ENCODE assay signal across 10 cellular contexts in genomic region chr5:157280927-157281326, GRCh38. TPM values are rescaled to one million over a fixed set of nuclear protein-coding genes. Genes with fewer than 3 reads are reported as not detected.
A peak's percentile ranks its signal among the peaks of the same experiment; 100 is the strongest.
DNase-seq lines count a peak whose midpoint lies in the region; ATAC-seq and TF ChIP-seq lines count a peak whose summit lies in the region.
"Had no signal": no experiment of that assay in that cellular context is flagged by ENCODE, and none has a peak within 500 bp of the region (broad histone marks: within the 10 kb centered on the region; RNA-seq: fewer than 3 reads in every experiment).

No MANE protein-coding gene starts in this region.

- H3K27me3 ChIP-seq in IMR-90 (ENCODE audit: control insufficient read depth, insufficient read depth, low read length) = peaks cover 1% of the 10 kb centered on the region
- no peaks in the 10 kb centered on the region for H3K27me3 ChIP-seq in transverse colon
- H3K27me3 ChIP-seq in adrenal gland = no peaks in the 10 kb centered on the region

- H2BK120ac ChIP-seq in IMR-90 (ENCODE audit: low read depth, low read length) = no peak overlapping the region

- H3K4me1 ChIP-seq in IMR-90 (ENCODE audit: control insufficient read depth, insufficient read depth, low read length) (no peaks in the 10 kb centered on the region), transverse colon (no peaks in the 10 kb centered on the region), adrenal gland (replicated peaks in 1 of 2) (peaks cover 0 to 7% of the 10 kb centered on the region in 2 donors)

- no peak overlapping the region for H4K5ac ChIP-seq in IMR-90 (ENCODE audit: low read depth, low read length)

- H3K14ac ChIP-seq in IMR-90 (replicated peaks; ENCODE audit: low read depth, low read length) = no peak overlapping the region

- no peak overlapping the region for H3K9ac ChIP-seq in IMR-90 (ENCODE audit: low read depth, low read length)

- TF ChIP-seq CTCF in IMR-90 (conservative IDR thresholded peaks at IDR 0.05; ENCODE audit: low read depth, low read length) = no peak
- no peak for TF ChIP-seq CTCF in astrocyte of the spinal cord (IDR thresholded peaks at IDR 0.05; ENCODE audit: low read depth, low read length)
- TF ChIP-seq CTCF in natural killer cell (IDR thresholded peaks at IDR 0.05) = no peak
- no peak for TF ChIP-seq CTCF in transverse colon (IDR thresholded peaks at IDR 0.05)
- TF ChIP-seq CTCF in adrenal gland (IDR thresholded peaks at IDR 0.05) = no peak

- ATAC-seq in IMR-90 (ENCODE audit: low read depth) = no peak
- ATAC-seq in natural killer cell = peak in 2 of 3 donors; percentile 41 to 60
- ATAC-seq: PC-3 had no signal

- POLR2A ChIA-PET in IMR-90 (lab: Charles Lee; ENCODE audit: unreplicated experiment) = no interaction called here

- no peaks in the 10 kb centered on the region for H3K9me3 ChIP-seq in IMR-90 (ENCODE audit: control insufficient read depth, insufficient read depth, low read length)
- H3K9me3 ChIP-seq in transverse colon = no peaks in the 10 kb centered on the region
- H3K9me3 ChIP-seq in adrenal gland (replicated peaks in 1 of 3) = no peaks in the 10 kb centered on the region

- H3K36me3 ChIP-seq in IMR-90 (ENCODE audit: control insufficient read depth, insufficient read depth, low read length) (no peaks in the 10 kb centered on the region), transverse colon (no peaks in the 10 kb centered on the region), adrenal gland (replicated peaks in 1 of 2) (no peaks in the 10 kb centered on the region)

- no peak overlapping the region for H4K8ac ChIP-seq in IMR-90 (ENCODE audit: low read depth in 2 of 2, low read length in 2 of 2)

- BruUV-seq in IMR-90 (replicated peaks; lab: Mats Ljungman, UMichigan) = no TSS peak

- no CpG with 5 or more reads among the region's 3 CpGs for WGBS in IMR-90 (ENCODE audit: extremely low coverage in 2 of 2, insufficient read length in 1 of 2), 2 experiments
- WGBS in transverse colon (ENCODE audit: low coverage in 1 of 2), 2 donors = 76 to 78% methylated on average over 3 of the region's 3 CpGs
- 65 to 80% (median 68%) methylated on average over 3 of the region's 3 CpGs for WGBS in adrenal gland, 4 donors

- H3K56ac ChIP-seq in IMR-90 (ENCODE audit: extremely low read depth, insufficient read depth, low read length) = no peak overlapping the region

- no peak overlapping the region for H2BK5ac ChIP-seq in IMR-90 (ENCODE audit: low read depth, low read length, poor library complexity, severe bottlenecking)

- no peak overlapping the region for H2BK20ac ChIP-seq in IMR-90 (ENCODE audit: low read depth, low read length)

- TF ChIP-seq POLR2A in IMR-90 (IDR thresholded peaks at IDR 0.05; ENCODE audit: low read depth, low read length) (no peak), transverse colon (IDR thresholded peaks at IDR 0.05) (no peak), adrenal gland (IDR thresholded peaks at IDR 0.05) (no peak)

- H3K27me3 Mint-ChIP-seq in T-helper 2 cell treated with Interferon-gamma antibody and Interleukin-4, amounts not matched to agents 5 μg/mL and 100 μg/mL, for 36 hours (ENCODE audit: low read depth) = no peaks in the 10 kb centered on the region
- no peaks in the 10 kb centered on the region for H3K27me3 Mint-ChIP-seq in natural killer cell (ENCODE audit: low read depth in 2 of 2)

- H3K4me3 ChIP-seq in IMR-90 (ENCODE audit: insufficient read depth, low read depth, low read length) (no peak overlapping the region), astrocyte of the spinal cord (ENCODE audit: low read depth, low read length) (no peak overlapping the region), transverse colon (no peak overlapping the region), adrenal gland (no peak overlapping the region)

- no peak overlapping the region for H2BK15ac ChIP-seq in IMR-90 (ENCODE audit: low read depth, low read length)

- in situ Hi-C loops in IMR-90 (cut with MboI; ENCODE audit: low sequenced_read_pairs) (no loop called here), astrocyte of the spinal cord (cut with HindIII; ENCODE audit: low sequenced_read_pairs) (no loop called here), transverse colon (cut with MboI; ENCODE audit: low pct_ligation_motif_present in 1 of 4, low pct_unique_long_range_greater_than_20kb in 1 of 4, low sequenced_read_pairs in 3 of 4) (no loop called here)

- peak overlapping the region; percentile 74 for H3K27ac Mint-ChIP-seq in T-helper 2 cell treated with Interferon-gamma antibody and Interleukin-4, amounts not matched to agents 5 μg/mL and 100 μg/mL, for 36 hours
- peak overlapping the region; percentile 78 to 82 for H3K27ac Mint-ChIP-seq in natural killer cell

- no peaks in the 10 kb centered on the region for H3K79me1 ChIP-seq in IMR-90 (ENCODE audit: low read depth in 1 of 2, low read length in 2 of 2)

- peak overlapping the region; percentile 27 for H3K4me3 Mint-ChIP-seq in T-helper 2 cell treated with Interferon-gamma antibody and Interleukin-4, amounts not matched to agents 5 μg/mL and 100 μg/mL, for 36 hours
- peak overlapping the region; percentile 5 for H3K4me3 Mint-ChIP-seq in natural killer cell

- no peak overlapping the region for H3K4ac ChIP-seq in IMR-90 (ENCODE audit: low read depth, low read length)

- H3K27ac ChIP-seq in IMR-90 (ENCODE audit: insufficient read depth, low read length) (no peak overlapping the region), transverse colon (no peak overlapping the region), adrenal gland (no peak overlapping the region)
- H3K27ac ChIP-seq: 22Rv1 had no signal

- no peaks in the 10 kb centered on the region for H4K20me1 ChIP-seq in IMR-90 (ENCODE audit: insufficient read depth, low read length)

- H4K91ac ChIP-seq in IMR-90 (ENCODE audit: insufficient read depth, low read depth, low read length) = no peak overlapping the region

- TF ChIP-seq EP300 in transverse colon (IDR thresholded peaks at IDR 0.05; ENCODE audit: low read depth) = no peak

- CTCF ChIA-PET in IMR-90 (lab: Yijun Ruan, JAX) = no interaction called here

- H3K9me3 Mint-ChIP-seq in T-helper 2 cell treated with Interferon-gamma antibody and Interleukin-4, amounts not matched to agents 5 μg/mL and 100 μg/mL, for 36 hours = peaks cover 15% of the 10 kb centered on the region
- H3K9me3 Mint-ChIP-seq in natural killer cell = no peaks in the 10 kb centered on the region

- H3K9me1 ChIP-seq in IMR-90 (ENCODE audit: insufficient read depth, low read length) = no peaks in the 10 kb centered on the region

- no peak overlapping the region for H3K23ac ChIP-seq in IMR-90 (ENCODE audit: low read depth, low read length)

- no peak for DNase-seq in T-helper 2 cell treated with Interferon-gamma antibody and Interleukin-4, amounts not matched to agents 5 μg/mL and 100 μg/mL, for 36 hours (ENCODE audit: low spot score)
- DNase-seq in T-helper 2 cell (no peak), IMR-90 (peak; percentile 14), astrocyte of the spinal cord (ENCODE audit: low read depth, low spot score) (peak; percentile 64), natural killer cell (no peak), transverse colon (no peak), NCI-H1417 (lab: John Stamatoyannopoulos, UW) (no peak), adrenal gland (no peak)
- DNase-seq: PC-3 had no signal

- dilution Hi-C loops in IMR-90 (cut with HindIII; ENCODE audit: low sequenced_read_pairs, unreplicated experiment) = no loop called here

- H3K36me3 Mint-ChIP-seq in T-helper 2 cell treated with Interferon-gamma antibody and Interleukin-4, amounts not matched to agents 5 μg/mL and 100 μg/mL, for 36 hours (ENCODE audit: low read depth) = peaks cover 59% of the 10 kb centered on the region
- H3K36me3 Mint-ChIP-seq in natural killer cell = no peaks in the 10 kb centered on the region

- H2AK9ac ChIP-seq in IMR-90 (replicated peaks; ENCODE audit: low read depth, low read length, poor library complexity) = no peak overlapping the region

- H2AFZ ChIP-seq in IMR-90 (replicated peaks; ENCODE audit: low read length, poor library complexity) = no peak overlapping the region

- no peak for TF ChIP-seq RAD21 in IMR-90 (IDR thresholded peaks at IDR 0.05; ENCODE audit: low read length)

- no peak overlapping the region for H3K4me2 ChIP-seq in IMR-90 (ENCODE audit: low read depth, low read length)

- H3K18ac ChIP-seq in IMR-90 (ENCODE audit: low read depth, low read length) = no peak overlapping the region

- intact Hi-C loops in IMR-90 (cut with micrococcal nuclease) (no loop called here), natural killer cell (cut with micrococcal nuclease) (no loop called here), transverse colon (cut with DNase I; ENCODE audit: low total_unique reads) (no loop called here), adrenal gland (cut with DNase I) (no loop called here)

- peaks cover 72% of the 10 kb centered on the region for H3K4me1 Mint-ChIP-seq in T-helper 2 cell treated with Interferon-gamma antibody and Interleukin-4, amounts not matched to agents 5 μg/mL and 100 μg/mL, for 36 hours (ENCODE audit: low read depth)
- H3K4me1 Mint-ChIP-seq in natural killer cell = peaks cover 84 to 91% of the 10 kb centered on the region in 2 donors

- H2AK5ac ChIP-seq in IMR-90 (ENCODE audit: low read depth, low read length) = no peak overlapping the region

TF ChIP-seq in IMR-90, 13 proteins besides CTCF, POLR2A, EP300 and RAD21:
- TF ChIP-seq NFE2L2 (IDR thresholded peaks at IDR 0.05; ENCODE audit: low read depth, low read length) (no peak), RCOR1 (IDR thresholded peaks at IDR 0.05; ENCODE audit: insufficient replicate concordance, low read length) (no peak), CEBPB (IDR thresholded peaks at IDR 0.05; ENCODE audit: low read depth, low read length) (peak; percentile 8; the same call in 1 of the 2 replicates), RFX5 (IDR thresholded peaks at IDR 0.05; ENCODE audit: low read depth, low read length) (no peak), FOS (IDR thresholded peaks at IDR 0.05; ENCODE audit: low read depth, low read length) (no peak)

RNA-seq across cellular contexts. Expression of gene CYFIP2, which starts 15.0 kb away (rescaled TPM):
- total RNA-seq in IMR-90 (2012; rRNA removed) (11.7 and 13.4 TPM in 2 replicates), natural killer cell (100 to 1,000 TPM; 464 to 542 (median 532) TPM), transverse colon (100 to 1,000 TPM in 1 of 4 donors, 10 to 100 TPM in 3; 34.0 to 134 (median 41.6) TPM), adrenal gland (10 to 100 TPM; 24.8 to 74.3 (median 54.8) TPM)
- polyA plus RNA-seq in IMR-90 (2012; rRNA removed) (6.7 and 6.8 TPM in 2 replicates), adrenal gland (10 to 100 TPM; 32.6 to 63.6 (median 45.0) TPM)
- 5.7 and 7.9 TPM in 2 replicates for polyA plus RNA-seq in IMR-90 (2012; cell fraction: cytosol; rRNA removed)
- 8.1 and 10.4 TPM in 2 replicates for polyA plus RNA-seq in IMR-90 (2012; cell fraction: nucleus; rRNA removed; ENCODE audit: low replicate concordance)

Comparison
In these comparisons a context has a peak if more than half of its experiments do, and no peak if none do; other contexts are left out.
1. DNase-seq: peak in IMR-90 (single experiment) and astrocyte of the spinal cord (single experiment); none in T-helper 2 cell treated with Interferon-gamma antibody and Interleukin-4, amounts not matched to agents 5 μg/mL and 100 μg/mL, for 36 hours (single experiment), T-helper 2 cell (0 of 5), natural killer cell (single experiment), transverse colon (single experiment), NCI-H1417 (0 of 3) and adrenal gland (0 of 7).